ENCODE assay signal across 28 cellular contexts in the genomic region with DNA sequence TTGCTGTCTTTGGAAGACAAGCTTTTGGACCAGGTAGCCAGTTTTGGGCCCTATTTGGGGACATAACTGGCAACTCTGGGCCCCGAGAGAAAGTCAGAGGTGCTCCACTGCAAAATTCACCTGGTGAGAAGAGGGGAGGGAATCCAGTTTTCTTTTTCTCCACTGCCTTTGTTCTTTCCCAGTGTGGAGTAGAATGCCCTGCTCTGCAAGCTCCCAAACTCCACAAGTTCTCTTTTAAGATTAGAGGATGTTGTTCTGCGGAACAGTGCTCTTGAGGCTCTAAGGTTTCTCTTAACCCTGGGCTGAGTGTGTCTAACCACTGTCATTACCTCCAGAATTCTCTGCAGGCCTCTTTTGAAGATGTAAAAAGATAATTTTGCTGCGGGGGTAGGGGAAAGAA.
"Had no signal": no experiment of that assay in that cellular context is flagged by ENCODE, and none has a peak within 500 bp of the region (broad histone marks: within the 10 kb centered on the region; RNA-seq: fewer than 3 reads in every experiment).

No MANE protein-coding gene starts in this region.

- H3K4me3 ChIP-seq: left lung, lower lobe of right lung, pancreas, prostate gland, suprapubic skin, thoracic aorta, tibial artery, uterus had no signal

- H3K27ac ChIP-seq: left lung, lower lobe of right lung, pancreas, prostate gland, suprapubic skin, thoracic aorta, tibial artery, uterus had no signal

- H3K4me3 Mint-ChIP-seq: mesothelial cell of epicardium; naive B cell; natural killer cell; nephron progenitor cell; stimulated activated naive B cell treated with anti-CD40 and anti-IgM and Interleukin-4, amounts not matched to agents 10 μg/mL and 1 μg/mL and 100 μg/mL, for 72 hours; stimulated activated naive CD8-positive, alpha-beta T cell treated with anti-CD3 and anti-CD28 coated beads, Interleukin-15, Interleukin-2, amounts not matched to agents 100 ng/mL and 50 ng/mL, for 24 hours; type B pancreatic cell had no signal

- H3K27me3 Mint-ChIP-seq: naive B cell; stimulated activated naive B cell treated with anti-CD40 and anti-IgM and Interleukin-4, amounts not matched to agents 10 μg/mL and 1 μg/mL and 100 μg/mL, for 72 hours; stimulated activated naive CD8-positive, alpha-beta T cell treated with anti-CD3 and anti-CD28 coated beads, Interleukin-15, Interleukin-2, amounts not matched to agents 100 ng/mL and 50 ng/mL, for 24 hours; type B pancreatic cell had no signal

- H3K4me1 Mint-ChIP-seq: naive B cell; nephron progenitor cell; stimulated activated naive B cell treated with anti-CD40 and anti-IgM and Interleukin-4, amounts not matched to agents 10 μg/mL and 1 μg/mL and 100 μg/mL, for 72 hours had no signal

- H3K27ac Mint-ChIP-seq: mesothelial cell of epicardium; naive B cell; natural killer cell; nephron progenitor cell; stimulated activated naive B cell treated with anti-CD40 and anti-IgM and Interleukin-4, amounts not matched to agents 10 μg/mL and 1 μg/mL and 100 μg/mL, for 72 hours; stimulated activated naive CD8-positive, alpha-beta T cell treated with anti-CD3 and anti-CD28 coated beads, Interleukin-15, Interleukin-2, amounts not matched to agents 100 ng/mL and 50 ng/mL, for 24 hours; type B pancreatic cell had no signal

- H3K27me3 ChIP-seq: left lung, pancreas, suprapubic skin, tibial artery, uterus had no signal

- H3K4me1 ChIP-seq: lower lobe of right lung, pancreas, prostate gland, suprapubic skin, tibial artery, uterus had no signal

- H3K9me3 Mint-ChIP-seq: mesothelial cell of epicardium; naive B cell; natural killer cell; nephron progenitor cell; stimulated activated naive B cell treated with anti-CD40 and anti-IgM and Interleukin-4, amounts not matched to agents 10 μg/mL and 1 μg/mL and 100 μg/mL, for 72 hours; stimulated activated naive CD8-positive, alpha-beta T cell treated with anti-CD3 and anti-CD28 coated beads, Interleukin-15, Interleukin-2, amounts not matched to agents 100 ng/mL and 50 ng/mL, for 24 hours; type B pancreatic cell had no signal

- DNase-seq: hippocampal formation; kidney glomerular epithelial cell; left colon; left lung; lower lobe of right lung; mammary epithelial cell; mesenchymal stem cell; naive B cell; natural killer cell; nephron progenitor cell; nucleus accumbens; pancreas; posterior cingulate gyrus; retina; right cardiac atrium; small intestine; stimulated activated CD4-positive, alpha-beta T cell treated with anti-CD3 and anti-CD28 coated beads, Interleukin-1b, Interleukin-23, amount 100 ng/mL, for 48 hours; stimulated activated CD4-positive, alpha-beta T cell treated with anti-CD3 and anti-CD28 coated beads, Interleukin-2, amount 100 ng/mL, for 48 hours; stimulated activated naive B cell treated with anti-CD40 and anti-IgM and Interleukin-4, amounts not matched to agents 10 μg/mL and 1 μg/mL and 100 μg/mL, for 72 hours; tibial artery; uterus had no signal

- H3K36me3 ChIP-seq: left lung, lower lobe of right lung, pancreas, prostate gland, suprapubic skin, thoracic aorta, tibial artery, uterus had no signal

- H3K9me3 ChIP-seq: left lung, lower lobe of right lung, pancreas, prostate gland, suprapubic skin, thoracic aorta, tibial artery, uterus had no signal

- ATAC-seq: left colon; left lung; lower lobe of right lung; natural killer cell; pancreas; right cardiac atrium; sciatic nerve; stimulated activated naive B cell treated with anti-CD40 and anti-IgM and Interleukin-4, amounts not matched to agents 10 μg/mL and 1 μg/mL and 100 μg/mL, for 72 hours had no signal

- H3K36me3 Mint-ChIP-seq: mesothelial cell of epicardium, naive B cell, natural killer cell had no signal
